In the genomic region with DNA sequence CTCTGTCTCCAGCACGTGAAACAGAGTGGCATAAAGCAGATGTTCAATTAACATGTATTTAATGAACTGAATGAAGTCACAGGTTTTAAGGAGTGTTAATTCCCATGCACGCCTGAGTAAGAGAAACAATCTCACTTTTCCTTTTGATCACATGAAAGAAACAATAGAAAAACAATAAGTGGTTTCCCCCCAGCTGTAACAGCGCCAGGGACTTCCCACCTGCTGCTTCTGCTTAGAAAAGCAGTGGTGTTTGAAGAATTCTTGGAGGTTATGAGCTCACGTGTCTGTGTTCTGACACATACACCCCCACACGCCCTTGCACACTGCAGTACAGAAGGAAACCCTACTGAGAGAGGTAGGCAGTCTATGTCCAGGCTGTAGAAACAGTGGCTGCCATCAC, we compare ENCODE assay signal across 1 cellular context.
TF ChIP-seq lines count a peak whose summit lies in the region.

No MANE protein-coding gene starts in this region.

TF ChIP-seq in GM12878, 131 proteins besides CTCF, POLR2A, EP300 and RAD21 (continued from another document and continues in another):
- TF ChIP-seq, protein P1, sequence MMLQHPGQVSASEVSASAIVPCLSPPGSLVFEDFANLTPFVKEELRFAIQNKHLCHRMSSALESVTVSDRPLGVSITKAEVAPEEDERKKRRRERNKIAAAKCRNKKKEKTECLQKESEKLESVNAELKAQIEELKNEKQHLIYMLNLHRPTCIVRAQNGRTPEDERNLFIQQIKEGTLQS (IDR thresholded peaks at IDR 0.05; ENCODE audit: borderline replicate concordance, extremely low read depth, low read depth, low read length), result no peak
- TF ChIP-seq EZH2 (IDR thresholded peaks at IDR 0.05; ENCODE audit: borderline replicate concordance, control insufficient read depth, low read depth, low read length) (no peak), BMI1 (IDR thresholded peaks at IDR 0.05; ENCODE audit: borderline replicate concordance) (0 out of 2 replicates have a peak, but pooled peaks have one; percentile 45), BRCA1 (IDR thresholded peaks at IDR 0.05; ENCODE audit: low read depth, low read length) (no peak), NRF1 (conservative IDR thresholded peaks at IDR 0.05; ENCODE audit: low read depth, low read length) (no peak), WRNIP1 (IDR thresholded peaks at IDR 0.05; ENCODE audit: borderline replicate concordance, low read depth, low read length) (no peak), MXI1 (IDR thresholded peaks at IDR 0.05; ENCODE audit: low read depth, low read length) (no peak), MEF2A (IDR thresholded peaks at IDR 0.05; ENCODE audit: insufficient read depth, low read depth, low read length) (no peak), CBX5 (IDR thresholded peaks at IDR 0.05; ENCODE audit: low read depth) (no peak), JUNB (IDR thresholded peaks at IDR 0.05) (no peak), SUZ12 (IDR thresholded peaks at IDR 0.05; ENCODE audit: unreplicated experiment) (no peak), POLR2AphosphoS5 (IDR thresholded peaks at IDR 0.05; ENCODE audit: low read length) (no peak), YY1 (IDR thresholded peaks at IDR 0.05; ENCODE audit: low read depth, low read length) (no peak), SIN3A (IDR thresholded peaks at IDR 0.05; ENCODE audit: low read depth, low read length) (no peak), ZNF622 (IDR thresholded peaks at IDR 0.05) (no peak), KLF5 (IDR thresholded peaks at IDR 0.05; ENCODE audit: partially characterized antibody) (no peak), CHD2 (IDR thresholded peaks at IDR 0.05; ENCODE audit: borderline replicate concordance, low read depth, low read length) (no peak), ZNF24 (IDR thresholded peaks at IDR 0.05) (peak; percentile 68; the same call in 1 of the 2 replicates), ZSCAN29 (IDR thresholded peaks at IDR 0.05) (no peak), RFX5 (IDR thresholded peaks at IDR 0.05; ENCODE audit: low read depth, low read length) (no peak), MTA2 (IDR thresholded peaks at IDR 0.05; ENCODE audit: low read depth) (peak; percentile 90), CBX3 (IDR thresholded peaks at IDR 0.05; ENCODE audit: borderline replicate concordance, low read depth) (no peak), NR2C1 (IDR thresholded peaks at IDR 0.05) (no peak), ZNF274 (IDR thresholded peaks at IDR 0.05; ENCODE audit: insufficient read depth, insufficient read length) (no peak), HDGF (IDR thresholded peaks at IDR 0.05) (no peak), NFYA (IDR thresholded peaks at IDR 0.05; ENCODE audit: borderline replicate concordance, low read depth, low read length) (no peak), NBN (IDR thresholded peaks at IDR 0.05) (no peak), CEBPB (IDR thresholded peaks at IDR 0.05; ENCODE audit: borderline replicate concordance in 1 of 2, low read depth in 2 of 2, low read length in 2 of 2) (no peak), HDAC2 (IDR thresholded peaks at IDR 0.05) (no peak), SMC3 (IDR thresholded peaks at IDR 0.05; ENCODE audit: borderline replicate concordance, low read length) (no peak)
- TF ChIP-seq, protein P2, sequence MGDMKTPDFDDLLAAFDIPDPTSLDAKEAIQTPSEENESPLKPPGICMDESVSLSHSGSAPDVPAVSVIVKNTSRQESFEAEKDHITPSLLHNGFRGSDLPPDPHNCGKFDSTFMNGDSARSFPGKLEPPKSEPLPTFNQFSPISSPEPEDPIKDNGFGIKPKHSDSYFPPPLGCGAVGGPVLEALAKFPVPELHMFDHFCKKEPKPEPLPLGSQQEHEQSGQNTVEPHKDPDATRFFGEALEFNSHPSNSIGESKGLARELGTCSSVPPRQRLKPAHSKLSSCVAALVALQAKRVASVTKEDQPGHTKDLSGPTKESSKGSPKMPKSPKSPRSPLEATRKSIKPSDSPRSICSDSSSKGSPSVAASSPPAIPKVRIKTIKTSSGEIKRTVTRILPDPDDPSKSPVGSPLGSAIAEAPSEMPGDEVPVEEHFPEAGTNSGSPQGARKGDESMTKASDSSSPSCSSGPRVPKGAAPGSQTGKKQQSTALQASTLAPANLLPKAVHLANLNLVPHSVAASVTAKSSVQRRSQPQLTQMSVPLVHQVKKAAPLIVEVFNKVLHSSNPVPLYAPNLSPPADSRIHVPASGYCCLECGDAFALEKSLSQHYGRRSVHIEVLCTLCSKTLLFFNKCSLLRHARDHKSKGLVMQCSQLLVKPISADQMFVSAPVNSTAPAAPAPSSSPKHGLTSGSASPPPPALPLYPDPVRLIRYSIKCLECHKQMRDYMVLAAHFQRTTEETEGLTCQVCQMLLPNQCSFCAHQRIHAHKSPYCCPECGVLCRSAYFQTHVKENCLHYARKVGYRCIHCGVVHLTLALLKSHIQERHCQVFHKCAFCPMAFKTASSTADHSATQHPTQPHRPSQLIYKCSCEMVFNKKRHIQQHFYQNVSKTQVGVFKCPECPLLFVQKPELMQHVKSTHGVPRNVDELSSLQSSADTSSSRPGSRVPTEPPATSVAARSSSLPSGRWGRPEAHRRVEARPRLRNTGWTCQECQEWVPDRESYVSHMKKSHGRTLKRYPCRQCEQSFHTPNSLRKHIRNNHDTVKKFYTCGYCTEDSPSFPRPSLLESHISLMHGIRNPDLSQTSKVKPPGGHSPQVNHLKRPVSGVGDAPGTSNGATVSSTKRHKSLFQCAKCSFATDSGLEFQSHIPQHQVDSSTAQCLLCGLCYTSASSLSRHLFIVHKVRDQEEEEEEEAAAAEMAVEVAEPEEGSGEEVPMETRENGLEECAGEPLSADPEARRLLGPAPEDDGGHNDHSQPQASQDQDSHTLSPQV (IDR thresholded peaks at IDR 0.05), result no peak
- TF ChIP-seq, protein P3, sequence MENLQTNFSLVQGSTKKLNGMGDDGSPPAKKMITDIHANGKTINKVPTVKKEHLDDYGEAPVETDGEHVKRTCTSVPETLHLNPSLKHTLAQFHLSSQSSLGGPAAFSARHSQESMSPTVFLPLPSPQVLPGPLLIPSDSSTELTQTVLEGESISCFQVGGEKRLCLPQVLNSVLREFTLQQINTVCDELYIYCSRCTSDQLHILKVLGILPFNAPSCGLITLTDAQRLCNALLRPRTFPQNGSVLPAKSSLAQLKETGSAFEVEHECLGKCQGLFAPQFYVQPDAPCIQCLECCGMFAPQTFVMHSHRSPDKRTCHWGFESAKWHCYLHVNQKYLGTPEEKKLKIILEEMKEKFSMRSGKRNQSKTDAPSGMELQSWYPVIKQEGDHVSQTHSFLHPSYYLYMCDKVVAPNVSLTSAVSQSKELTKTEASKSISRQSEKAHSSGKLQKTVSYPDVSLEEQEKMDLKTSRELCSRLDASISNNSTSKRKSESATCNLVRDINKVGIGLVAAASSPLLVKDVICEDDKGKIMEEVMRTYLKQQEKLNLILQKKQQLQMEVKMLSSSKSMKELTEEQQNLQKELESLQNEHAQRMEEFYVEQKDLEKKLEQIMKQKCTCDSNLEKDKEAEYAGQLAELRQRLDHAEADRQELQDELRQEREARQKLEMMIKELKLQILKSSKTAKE (IDR thresholded peaks at IDR 0.05; ENCODE audit: low read depth, poor library complexity, severe bottlenecking), result peak; percentile 70
- TF ChIP-seq, protein P4, sequence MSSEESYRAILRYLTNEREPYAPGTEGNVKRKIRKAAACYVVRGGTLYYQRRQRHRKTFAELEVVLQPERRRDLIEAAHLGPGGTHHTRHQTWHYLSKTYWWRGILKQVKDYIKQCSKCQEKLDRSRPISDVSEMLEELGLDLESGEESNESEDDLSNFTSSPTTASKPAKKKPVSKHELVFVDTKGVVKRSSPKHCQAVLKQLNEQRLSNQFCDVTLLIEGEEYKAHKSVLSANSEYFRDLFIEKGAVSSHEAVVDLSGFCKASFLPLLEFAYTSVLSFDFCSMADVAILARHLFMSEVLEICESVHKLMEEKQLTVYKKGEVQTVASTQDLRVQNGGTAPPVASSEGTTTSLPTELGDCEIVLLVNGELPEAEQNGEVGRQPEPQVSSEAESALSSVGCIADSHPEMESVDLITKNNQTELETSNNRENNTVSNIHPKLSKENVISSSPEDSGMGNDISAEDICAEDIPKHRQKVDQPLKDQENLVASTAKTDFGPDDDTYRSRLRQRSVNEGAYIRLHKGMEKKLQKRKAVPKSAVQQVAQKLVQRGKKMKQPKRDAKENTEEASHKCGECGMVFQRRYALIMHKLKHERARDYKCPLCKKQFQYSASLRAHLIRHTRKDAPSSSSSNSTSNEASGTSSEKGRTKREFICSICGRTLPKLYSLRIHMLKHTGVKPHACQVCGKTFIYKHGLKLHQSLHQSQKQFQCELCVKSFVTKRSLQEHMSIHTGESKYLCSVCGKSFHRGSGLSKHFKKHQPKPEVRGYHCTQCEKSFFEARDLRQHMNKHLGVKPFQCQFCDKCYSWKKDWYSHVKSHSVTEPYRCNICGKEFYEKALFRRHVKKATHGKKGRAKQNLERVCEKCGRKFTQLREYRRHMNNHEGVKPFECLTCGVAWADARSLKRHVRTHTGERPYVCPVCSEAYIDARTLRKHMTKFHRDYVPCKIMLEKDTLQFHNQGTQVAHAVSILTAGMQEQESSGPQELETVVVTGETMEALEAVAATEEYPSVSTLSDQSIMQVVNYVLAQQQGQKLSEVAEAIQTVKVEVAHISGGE (CRISPR knock-in tag; IDR thresholded peaks at IDR 0.05), result no peak
- TF ChIP-seq, protein P5, sequence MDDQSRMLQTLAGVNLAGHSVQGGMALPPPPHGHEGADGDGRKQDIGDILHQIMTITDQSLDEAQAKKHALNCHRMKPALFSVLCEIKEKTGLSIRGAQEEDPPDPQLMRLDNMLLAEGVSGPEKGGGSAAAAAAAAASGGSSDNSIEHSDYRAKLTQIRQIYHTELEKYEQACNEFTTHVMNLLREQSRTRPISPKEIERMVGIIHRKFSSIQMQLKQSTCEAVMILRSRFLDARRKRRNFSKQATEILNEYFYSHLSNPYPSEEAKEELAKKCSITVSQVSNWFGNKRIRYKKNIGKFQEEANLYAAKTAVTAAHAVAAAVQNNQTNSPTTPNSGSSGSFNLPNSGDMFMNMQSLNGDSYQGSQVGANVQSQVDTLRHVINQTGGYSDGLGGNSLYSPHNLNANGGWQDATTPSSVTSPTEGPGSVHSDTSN (IDR thresholded peaks at IDR 0.05; ENCODE audit: insufficient replicate concordance, low read depth, low read length), result no peak
- TF ChIP-seq, protein P6, sequence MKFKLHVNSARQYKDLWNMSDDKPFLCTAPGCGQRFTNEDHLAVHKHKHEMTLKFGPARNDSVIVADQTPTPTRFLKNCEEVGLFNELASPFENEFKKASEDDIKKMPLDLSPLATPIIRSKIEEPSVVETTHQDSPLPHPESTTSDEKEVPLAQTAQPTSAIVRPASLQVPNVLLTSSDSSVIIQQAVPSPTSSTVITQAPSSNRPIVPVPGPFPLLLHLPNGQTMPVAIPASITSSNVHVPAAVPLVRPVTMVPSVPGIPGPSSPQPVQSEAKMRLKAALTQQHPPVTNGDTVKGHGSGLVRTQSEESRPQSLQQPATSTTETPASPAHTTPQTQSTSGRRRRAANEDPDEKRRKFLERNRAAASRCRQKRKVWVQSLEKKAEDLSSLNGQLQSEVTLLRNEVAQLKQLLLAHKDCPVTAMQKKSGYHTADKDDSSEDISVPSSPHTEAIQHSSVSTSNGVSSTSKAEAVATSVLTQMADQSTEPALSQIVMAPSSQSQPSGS (IDR thresholded peaks at IDR 0.05; ENCODE audit: low read length), result no peak
- TF ChIP-seq, protein P7, sequence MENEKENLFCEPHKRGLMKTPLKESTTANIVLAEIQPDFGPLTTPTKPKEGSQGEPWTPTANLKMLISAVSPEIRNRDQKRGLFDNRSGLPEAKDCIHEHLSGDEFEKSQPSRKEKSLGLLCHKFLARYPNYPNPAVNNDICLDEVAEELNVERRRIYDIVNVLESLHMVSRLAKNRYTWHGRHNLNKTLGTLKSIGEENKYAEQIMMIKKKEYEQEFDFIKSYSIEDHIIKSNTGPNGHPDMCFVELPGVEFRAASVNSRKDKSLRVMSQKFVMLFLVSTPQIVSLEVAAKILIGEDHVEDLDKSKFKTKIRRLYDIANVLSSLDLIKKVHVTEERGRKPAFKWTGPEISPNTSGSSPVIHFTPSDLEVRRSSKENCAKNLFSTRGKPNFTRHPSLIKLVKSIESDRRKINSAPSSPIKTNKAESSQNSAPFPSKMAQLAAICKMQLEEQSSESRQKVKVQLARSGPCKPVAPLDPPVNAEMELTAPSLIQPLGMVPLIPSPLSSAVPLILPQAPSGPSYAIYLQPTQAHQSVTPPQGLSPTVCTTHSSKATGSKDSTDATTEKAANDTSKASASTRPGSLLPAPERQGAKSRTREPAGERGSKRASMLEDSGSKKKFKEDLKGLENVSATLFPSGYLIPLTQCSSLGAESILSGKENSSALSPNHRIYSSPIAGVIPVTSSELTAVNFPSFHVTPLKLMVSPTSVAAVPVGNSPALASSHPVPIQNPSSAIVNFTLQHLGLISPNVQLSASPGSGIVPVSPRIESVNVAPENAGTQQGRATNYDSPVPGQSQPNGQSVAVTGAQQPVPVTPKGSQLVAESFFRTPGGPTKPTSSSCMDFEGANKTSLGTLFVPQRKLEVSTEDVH (IDR thresholded peaks at IDR 0.05; ENCODE audit: low read depth, partially characterized antibody), result no peak
- TF ChIP-seq, protein P8, sequence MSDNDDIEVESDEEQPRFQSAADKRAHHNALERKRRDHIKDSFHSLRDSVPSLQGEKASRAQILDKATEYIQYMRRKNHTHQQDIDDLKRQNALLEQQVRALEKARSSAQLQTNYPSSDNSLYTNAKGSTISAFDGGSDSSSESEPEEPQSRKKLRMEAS (IDR thresholded peaks at IDR 0.05; ENCODE audit: low read depth, low read length), result no peak
- TF ChIP-seq, protein P9, sequence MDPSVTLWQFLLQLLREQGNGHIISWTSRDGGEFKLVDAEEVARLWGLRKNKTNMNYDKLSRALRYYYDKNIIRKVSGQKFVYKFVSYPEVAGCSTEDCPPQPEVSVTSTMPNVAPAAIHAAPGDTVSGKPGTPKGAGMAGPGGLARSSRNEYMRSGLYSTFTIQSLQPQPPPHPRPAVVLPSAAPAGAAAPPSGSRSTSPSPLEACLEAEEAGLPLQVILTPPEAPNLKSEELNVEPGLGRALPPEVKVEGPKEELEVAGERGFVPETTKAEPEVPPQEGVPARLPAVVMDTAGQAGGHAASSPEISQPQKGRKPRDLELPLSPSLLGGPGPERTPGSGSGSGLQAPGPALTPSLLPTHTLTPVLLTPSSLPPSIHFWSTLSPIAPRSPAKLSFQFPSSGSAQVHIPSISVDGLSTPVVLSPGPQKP (IDR thresholded peaks at IDR 0.05; ENCODE audit: low read depth, low read length), result no peak
- TF ChIP-seq, protein P10, sequence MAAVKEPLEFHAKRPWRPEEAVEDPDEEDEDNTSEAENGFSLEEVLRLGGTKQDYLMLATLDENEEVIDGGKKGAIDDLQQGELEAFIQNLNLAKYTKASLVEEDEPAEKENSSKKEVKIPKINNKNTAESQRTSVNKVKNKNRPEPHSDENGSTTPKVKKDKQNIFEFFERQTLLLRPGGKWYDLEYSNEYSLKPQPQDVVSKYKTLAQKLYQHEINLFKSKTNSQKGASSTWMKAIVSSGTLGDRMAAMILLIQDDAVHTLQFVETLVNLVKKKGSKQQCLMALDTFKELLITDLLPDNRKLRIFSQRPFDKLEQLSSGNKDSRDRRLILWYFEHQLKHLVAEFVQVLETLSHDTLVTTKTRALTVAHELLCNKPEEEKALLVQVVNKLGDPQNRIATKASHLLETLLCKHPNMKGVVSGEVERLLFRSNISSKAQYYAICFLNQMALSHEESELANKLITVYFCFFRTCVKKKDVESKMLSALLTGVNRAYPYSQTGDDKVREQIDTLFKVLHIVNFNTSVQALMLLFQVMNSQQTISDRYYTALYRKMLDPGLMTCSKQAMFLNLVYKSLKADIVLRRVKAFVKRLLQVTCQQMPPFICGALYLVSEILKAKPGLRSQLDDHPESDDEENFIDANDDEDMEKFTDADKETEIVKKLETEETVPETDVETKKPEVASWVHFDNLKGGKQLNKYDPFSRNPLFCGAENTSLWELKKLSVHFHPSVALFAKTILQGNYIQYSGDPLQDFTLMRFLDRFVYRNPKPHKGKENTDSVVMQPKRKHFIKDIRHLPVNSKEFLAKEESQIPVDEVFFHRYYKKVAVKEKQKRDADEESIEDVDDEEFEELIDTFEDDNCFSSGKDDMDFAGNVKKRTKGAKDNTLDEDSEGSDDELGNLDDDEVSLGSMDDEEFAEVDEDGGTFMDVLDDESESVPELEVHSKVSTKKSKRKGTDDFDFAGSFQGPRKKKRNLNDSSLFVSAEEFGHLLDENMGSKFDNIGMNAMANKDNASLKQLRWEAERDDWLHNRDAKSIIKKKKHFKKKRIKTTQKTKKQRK (IDR thresholded peaks at IDR 0.05; ENCODE audit: low read depth, low read length), result no peak
